1 cellular context compared by ENCODE assay signal in genomic region chr2:230411484-230412368, GRCh38.
TF ChIP-seq lines count a peak whose summit lies in the region.

No MANE protein-coding gene starts in this region.

TF ChIP-seq in K562, 482 proteins besides CTCF, POLR2A, EP300 and RAD21 (continued from another document and continues in another):
- TF ChIP-seq, protein P1, sequence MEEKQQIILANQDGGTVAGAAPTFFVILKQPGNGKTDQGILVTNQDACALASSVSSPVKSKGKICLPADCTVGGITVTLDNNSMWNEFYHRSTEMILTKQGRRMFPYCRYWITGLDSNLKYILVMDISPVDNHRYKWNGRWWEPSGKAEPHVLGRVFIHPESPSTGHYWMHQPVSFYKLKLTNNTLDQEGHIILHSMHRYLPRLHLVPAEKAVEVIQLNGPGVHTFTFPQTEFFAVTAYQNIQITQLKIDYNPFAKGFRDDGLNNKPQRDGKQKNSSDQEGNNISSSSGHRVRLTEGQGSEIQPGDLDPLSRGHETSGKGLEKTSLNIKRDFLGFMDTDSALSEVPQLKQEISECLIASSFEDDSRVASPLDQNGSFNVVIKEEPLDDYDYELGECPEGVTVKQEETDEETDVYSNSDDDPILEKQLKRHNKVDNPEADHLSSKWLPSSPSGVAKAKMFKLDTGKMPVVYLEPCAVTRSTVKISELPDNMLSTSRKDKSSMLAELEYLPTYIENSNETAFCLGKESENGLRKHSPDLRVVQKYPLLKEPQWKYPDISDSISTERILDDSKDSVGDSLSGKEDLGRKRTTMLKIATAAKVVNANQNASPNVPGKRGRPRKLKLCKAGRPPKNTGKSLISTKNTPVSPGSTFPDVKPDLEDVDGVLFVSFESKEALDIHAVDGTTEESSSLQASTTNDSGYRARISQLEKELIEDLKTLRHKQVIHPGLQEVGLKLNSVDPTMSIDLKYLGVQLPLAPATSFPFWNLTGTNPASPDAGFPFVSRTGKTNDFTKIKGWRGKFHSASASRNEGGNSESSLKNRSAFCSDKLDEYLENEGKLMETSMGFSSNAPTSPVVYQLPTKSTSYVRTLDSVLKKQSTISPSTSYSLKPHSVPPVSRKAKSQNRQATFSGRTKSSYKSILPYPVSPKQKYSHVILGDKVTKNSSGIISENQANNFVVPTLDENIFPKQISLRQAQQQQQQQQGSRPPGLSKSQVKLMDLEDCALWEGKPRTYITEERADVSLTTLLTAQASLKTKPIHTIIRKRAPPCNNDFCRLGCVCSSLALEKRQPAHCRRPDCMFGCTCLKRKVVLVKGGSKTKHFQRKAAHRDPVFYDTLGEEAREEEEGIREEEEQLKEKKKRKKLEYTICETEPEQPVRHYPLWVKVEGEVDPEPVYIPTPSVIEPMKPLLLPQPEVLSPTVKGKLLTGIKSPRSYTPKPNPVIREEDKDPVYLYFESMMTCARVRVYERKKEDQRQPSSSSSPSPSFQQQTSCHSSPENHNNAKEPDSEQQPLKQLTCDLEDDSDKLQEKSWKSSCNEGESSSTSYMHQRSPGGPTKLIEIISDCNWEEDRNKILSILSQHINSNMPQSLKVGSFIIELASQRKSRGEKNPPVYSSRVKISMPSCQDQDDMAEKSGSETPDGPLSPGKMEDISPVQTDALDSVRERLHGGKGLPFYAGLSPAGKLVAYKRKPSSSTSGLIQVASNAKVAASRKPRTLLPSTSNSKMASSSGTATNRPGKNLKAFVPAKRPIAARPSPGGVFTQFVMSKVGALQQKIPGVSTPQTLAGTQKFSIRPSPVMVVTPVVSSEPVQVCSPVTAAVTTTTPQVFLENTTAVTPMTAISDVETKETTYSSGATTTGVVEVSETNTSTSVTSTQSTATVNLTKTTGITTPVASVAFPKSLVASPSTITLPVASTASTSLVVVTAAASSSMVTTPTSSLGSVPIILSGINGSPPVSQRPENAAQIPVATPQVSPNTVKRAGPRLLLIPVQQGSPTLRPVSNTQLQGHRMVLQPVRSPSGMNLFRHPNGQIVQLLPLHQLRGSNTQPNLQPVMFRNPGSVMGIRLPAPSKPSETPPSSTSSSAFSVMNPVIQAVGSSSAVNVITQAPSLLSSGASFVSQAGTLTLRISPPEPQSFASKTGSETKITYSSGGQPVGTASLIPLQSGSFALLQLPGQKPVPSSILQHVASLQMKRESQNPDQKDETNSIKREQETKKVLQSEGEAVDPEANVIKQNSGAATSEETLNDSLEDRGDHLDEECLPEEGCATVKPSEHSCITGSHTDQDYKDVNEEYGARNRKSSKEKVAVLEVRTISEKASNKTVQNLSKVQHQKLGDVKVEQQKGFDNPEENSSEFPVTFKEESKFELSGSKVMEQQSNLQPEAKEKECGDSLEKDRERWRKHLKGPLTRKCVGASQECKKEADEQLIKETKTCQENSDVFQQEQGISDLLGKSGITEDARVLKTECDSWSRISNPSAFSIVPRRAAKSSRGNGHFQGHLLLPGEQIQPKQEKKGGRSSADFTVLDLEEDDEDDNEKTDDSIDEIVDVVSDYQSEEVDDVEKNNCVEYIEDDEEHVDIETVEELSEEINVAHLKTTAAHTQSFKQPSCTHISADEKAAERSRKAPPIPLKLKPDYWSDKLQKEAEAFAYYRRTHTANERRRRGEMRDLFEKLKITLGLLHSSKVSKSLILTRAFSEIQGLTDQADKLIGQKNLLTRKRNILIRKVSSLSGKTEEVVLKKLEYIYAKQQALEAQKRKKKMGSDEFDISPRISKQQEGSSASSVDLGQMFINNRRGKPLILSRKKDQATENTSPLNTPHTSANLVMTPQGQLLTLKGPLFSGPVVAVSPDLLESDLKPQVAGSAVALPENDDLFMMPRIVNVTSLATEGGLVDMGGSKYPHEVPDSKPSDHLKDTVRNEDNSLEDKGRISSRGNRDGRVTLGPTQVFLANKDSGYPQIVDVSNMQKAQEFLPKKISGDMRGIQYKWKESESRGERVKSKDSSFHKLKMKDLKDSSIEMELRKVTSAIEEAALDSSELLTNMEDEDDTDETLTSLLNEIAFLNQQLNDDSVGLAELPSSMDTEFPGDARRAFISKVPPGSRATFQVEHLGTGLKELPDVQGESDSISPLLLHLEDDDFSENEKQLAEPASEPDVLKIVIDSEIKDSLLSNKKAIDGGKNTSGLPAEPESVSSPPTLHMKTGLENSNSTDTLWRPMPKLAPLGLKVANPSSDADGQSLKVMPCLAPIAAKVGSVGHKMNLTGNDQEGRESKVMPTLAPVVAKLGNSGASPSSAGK (IDR thresholded peaks at IDR 0.05): peak; percentile 82
- TF ChIP-seq, protein P2, sequence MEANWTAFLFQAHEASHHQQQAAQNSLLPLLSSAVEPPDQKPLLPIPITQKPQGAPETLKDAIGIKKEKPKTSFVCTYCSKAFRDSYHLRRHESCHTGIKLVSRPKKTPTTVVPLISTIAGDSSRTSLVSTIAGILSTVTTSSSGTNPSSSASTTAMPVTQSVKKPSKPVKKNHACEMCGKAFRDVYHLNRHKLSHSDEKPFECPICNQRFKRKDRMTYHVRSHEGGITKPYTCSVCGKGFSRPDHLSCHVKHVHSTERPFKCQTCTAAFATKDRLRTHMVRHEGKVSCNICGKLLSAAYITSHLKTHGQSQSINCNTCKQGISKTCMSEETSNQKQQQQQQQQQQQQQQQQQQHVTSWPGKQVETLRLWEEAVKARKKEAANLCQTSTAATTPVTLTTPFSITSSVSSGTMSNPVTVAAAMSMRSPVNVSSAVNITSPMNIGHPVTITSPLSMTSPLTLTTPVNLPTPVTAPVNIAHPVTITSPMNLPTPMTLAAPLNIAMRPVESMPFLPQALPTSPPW (CRISPR knock-in tag; IDR thresholded peaks at IDR 0.05): peak; percentile 31; the same call in 1 of the 2 replicates
- TF ChIP-seq, protein P3, sequence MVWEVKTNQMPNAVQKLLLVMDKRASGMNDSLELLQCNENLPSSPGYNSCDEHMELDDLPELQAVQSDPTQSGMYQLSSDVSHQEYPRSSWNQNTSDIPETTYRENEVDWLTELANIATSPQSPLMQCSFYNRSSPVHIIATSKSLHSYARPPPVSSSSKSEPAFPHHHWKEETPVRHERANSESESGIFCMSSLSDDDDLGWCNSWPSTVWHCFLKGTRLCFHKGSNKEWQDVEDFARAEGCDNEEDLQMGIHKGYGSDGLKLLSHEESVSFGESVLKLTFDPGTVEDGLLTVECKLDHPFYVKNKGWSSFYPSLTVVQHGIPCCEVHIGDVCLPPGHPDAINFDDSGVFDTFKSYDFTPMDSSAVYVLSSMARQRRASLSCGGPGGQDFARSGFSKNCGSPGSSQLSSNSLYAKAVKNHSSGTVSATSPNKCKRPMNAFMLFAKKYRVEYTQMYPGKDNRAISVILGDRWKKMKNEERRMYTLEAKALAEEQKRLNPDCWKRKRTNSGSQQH (CRISPR knock-in tag; IDR thresholded peaks at IDR 0.05): no peak
- TF ChIP-seq RBFOX2 (IDR thresholded peaks at IDR 0.05; ENCODE audit: low read depth, low read length): peak; percentile 88
- peak; percentile 38; the same call in 1 of the 2 replicates for TF ChIP-seq ZBTB7A (IDR thresholded peaks at IDR 0.05; ENCODE audit: borderline replicate concordance, control insufficient read depth, low read depth, low read length)
- TF ChIP-seq POLR2B (IDR thresholded peaks at IDR 0.05; ENCODE audit: low read depth, partially characterized antibody): peak; percentile 37
- TF ChIP-seq GABPB1 (CRISPR knock-in tag; IDR thresholded peaks at IDR 0.05): peak; percentile 51; the same call in 1 of the 2 replicates
- peak; percentile 8 for TF ChIP-seq SAP30 (IDR thresholded peaks at IDR 0.05; ENCODE audit: borderline replicate concordance, insufficient read depth, low read depth, low read length, poor library complexity, severe bottlenecking)
- peak in 2 of 3 experiments; percentile 34 to 49 for TF ChIP-seq YY1 (IDR thresholded peaks at IDR 0.05; ENCODE audit: borderline replicate concordance in 1 of 3, control insufficient read depth in 1 of 3, extremely low read depth in 1 of 3, insufficient read depth in 3 of 3, insufficient read length in 1 of 3, insufficient replicate concordance in 2 of 3, low read depth in 1 of 3, low read length in 2 of 3)
- no peak for TF ChIP-seq HOMEZ (CRISPR knock-in tag; IDR thresholded peaks at IDR 0.05)
- TF ChIP-seq, protein P4, sequence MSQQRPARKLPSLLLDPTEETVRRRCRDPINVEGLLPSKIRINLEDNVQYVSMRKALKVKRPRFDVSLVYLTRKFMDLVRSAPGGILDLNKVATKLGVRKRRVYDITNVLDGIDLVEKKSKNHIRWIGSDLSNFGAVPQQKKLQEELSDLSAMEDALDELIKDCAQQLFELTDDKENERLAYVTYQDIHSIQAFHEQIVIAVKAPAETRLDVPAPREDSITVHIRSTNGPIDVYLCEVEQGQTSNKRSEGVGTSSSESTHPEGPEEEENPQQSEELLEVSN (IDR thresholded peaks at IDR 0.05; ENCODE audit: borderline replicate concordance in 1 of 2, extremely low read depth in 1 of 2, insufficient read depth in 1 of 2, insufficient read length in 1 of 2, low read depth in 1 of 2, low read length in 1 of 2, poor library complexity in 1 of 2, severe bottlenecking in 1 of 2): peak; percentile 90 to 98
- peak; percentile 49; the same call in 1 of the 2 replicates for TF ChIP-seq SUPT5H (IDR thresholded peaks at IDR 0.05)
- TF ChIP-seq, protein P5, sequence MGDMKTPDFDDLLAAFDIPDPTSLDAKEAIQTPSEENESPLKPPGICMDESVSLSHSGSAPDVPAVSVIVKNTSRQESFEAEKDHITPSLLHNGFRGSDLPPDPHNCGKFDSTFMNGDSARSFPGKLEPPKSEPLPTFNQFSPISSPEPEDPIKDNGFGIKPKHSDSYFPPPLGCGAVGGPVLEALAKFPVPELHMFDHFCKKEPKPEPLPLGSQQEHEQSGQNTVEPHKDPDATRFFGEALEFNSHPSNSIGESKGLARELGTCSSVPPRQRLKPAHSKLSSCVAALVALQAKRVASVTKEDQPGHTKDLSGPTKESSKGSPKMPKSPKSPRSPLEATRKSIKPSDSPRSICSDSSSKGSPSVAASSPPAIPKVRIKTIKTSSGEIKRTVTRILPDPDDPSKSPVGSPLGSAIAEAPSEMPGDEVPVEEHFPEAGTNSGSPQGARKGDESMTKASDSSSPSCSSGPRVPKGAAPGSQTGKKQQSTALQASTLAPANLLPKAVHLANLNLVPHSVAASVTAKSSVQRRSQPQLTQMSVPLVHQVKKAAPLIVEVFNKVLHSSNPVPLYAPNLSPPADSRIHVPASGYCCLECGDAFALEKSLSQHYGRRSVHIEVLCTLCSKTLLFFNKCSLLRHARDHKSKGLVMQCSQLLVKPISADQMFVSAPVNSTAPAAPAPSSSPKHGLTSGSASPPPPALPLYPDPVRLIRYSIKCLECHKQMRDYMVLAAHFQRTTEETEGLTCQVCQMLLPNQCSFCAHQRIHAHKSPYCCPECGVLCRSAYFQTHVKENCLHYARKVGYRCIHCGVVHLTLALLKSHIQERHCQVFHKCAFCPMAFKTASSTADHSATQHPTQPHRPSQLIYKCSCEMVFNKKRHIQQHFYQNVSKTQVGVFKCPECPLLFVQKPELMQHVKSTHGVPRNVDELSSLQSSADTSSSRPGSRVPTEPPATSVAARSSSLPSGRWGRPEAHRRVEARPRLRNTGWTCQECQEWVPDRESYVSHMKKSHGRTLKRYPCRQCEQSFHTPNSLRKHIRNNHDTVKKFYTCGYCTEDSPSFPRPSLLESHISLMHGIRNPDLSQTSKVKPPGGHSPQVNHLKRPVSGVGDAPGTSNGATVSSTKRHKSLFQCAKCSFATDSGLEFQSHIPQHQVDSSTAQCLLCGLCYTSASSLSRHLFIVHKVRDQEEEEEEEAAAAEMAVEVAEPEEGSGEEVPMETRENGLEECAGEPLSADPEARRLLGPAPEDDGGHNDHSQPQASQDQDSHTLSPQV (IDR thresholded peaks at IDR 0.05): peak; percentile 55; the same call in 1 of the 2 replicates
- peak; percentile 66 for TF ChIP-seq CXXC5 (CRISPR knock-in tag; IDR thresholded peaks at IDR 0.05)
- TF ChIP-seq MECOM (CRISPR knock-in tag; IDR thresholded peaks at IDR 0.05): no peak
- peak; percentile 83 for TF ChIP-seq L3MBTL2 (IDR thresholded peaks at IDR 0.05)
- no peak for TF ChIP-seq SREBF1 (IDR thresholded peaks at IDR 0.05; ENCODE audit: borderline replicate concordance, low read depth, low read length)
- TF ChIP-seq ZBTB1 (CRISPR knock-in tag; IDR thresholded peaks at IDR 0.05; ENCODE audit: borderline replicate concordance, low read depth): peak; percentile 59
- peak; percentile 66; the same call in 1 of the 2 replicates for TF ChIP-seq PHF8 (IDR thresholded peaks at IDR 0.05; ENCODE audit: borderline replicate concordance, low read length)
- peak; percentile 80; the same call in 1 of the 2 replicates for TF ChIP-seq RB1 (IDR thresholded peaks at IDR 0.05; ENCODE audit: low read depth)
- 0 out of 2 replicates have a peak, but pooled peaks have one; percentile 46 for TF ChIP-seq MYC (IDR thresholded peaks at IDR 0.05; ENCODE audit: low read depth, low read length)
- TF ChIP-seq MYC (CRISPR knock-in tag; IDR thresholded peaks at IDR 0.05; ENCODE audit: borderline replicate concordance, low read depth): no peak
- TF ChIP-seq TBP (optimal IDR thresholded peaks at IDR 0.05; ENCODE audit: low read depth, low read length): peak; percentile 21
- TF ChIP-seq TEAD1 (CRISPR knock-in tag; IDR thresholded peaks at IDR 0.05): peak in 1 of 2 experiments; percentile 39; a peak in 1 of 4 replicates
- TF ChIP-seq SAFB (IDR thresholded peaks at IDR 0.05; ENCODE audit: borderline replicate concordance, low read depth, low read length): peak; percentile 66; the same call in 1 of the 2 replicates
- TF ChIP-seq POLR2AphosphoS5 (IDR thresholded peaks at IDR 0.05; ENCODE audit: control insufficient read depth, insufficient read depth, low read depth, low read length): peak; percentile 61; the same call in 1 of the 2 replicates
- peak; percentile 65 to 68 for TF ChIP-seq NRF1 (conservative IDR thresholded peaks at IDR 0.05 in 1 of 2, IDR thresholded peaks at IDR 0.05 in 1 of 2)
- TF ChIP-seq POLR2H (tag; IDR thresholded peaks at IDR 0.05; ENCODE audit: low read depth): 0 out of 2 replicates have a peak, but pooled peaks have one; percentile 57
- TF ChIP-seq MAX (CRISPR knock-in tag; IDR thresholded peaks at IDR 0.05): peak; percentile 69
